In genomic region chr17:6796017-6796886, GRCh38 we compare ENCODE assay signal across 30 cellular contexts. TPM values are rescaled to one million over a fixed set of nuclear protein-coding genes. Genes with fewer than 3 reads are reported as not detected.
DNase-seq lines count a peak whose midpoint lies in the region; ATAC-seq, FAIRE-seq and TF ChIP-seq lines count a peak whose summit lies in the region.
"Had no signal": no experiment of that assay in that cellular context is flagged by ENCODE, and none has a peak within 500 bp of the region (broad histone marks: within the 10 kb centered on the region; RNA-seq: fewer than 3 reads in every experiment).

No MANE protein-coding gene starts in this region.

- DNase-seq in Caco-2: peak; percentile 51 to 72
- DNase-seq in NB4 (ENCODE audit: low read depth): peak; percentile 48
- no peak for DNase-seq in H1 (ENCODE audit: low read depth in 1 of 2, low spot score in 2 of 2)
- DNase-seq in HepG2 (ENCODE audit: low spot score): peak; percentile 86
- DNase-seq in effector memory CD8-positive, alpha-beta T cell: no peak
- DNase-seq in superior temporal gyrus (ENCODE audit: extremely low spot score): no peak
- DNase-seq in stimulated activated naive CD8-positive, alpha-beta T cell treated with anti-CD3 and anti-CD28 coated beads, Interleukin-15, Interleukin-2, amounts not matched to agents 100 U/mL and 50 U/mL, for 24 hours: no peak
- DNase-seq: activated CD4-positive, alpha-beta T cell treated with anti-CD3 and anti-CD28 coated beads for 36 hours; activated CD8-positive, alpha-beta memory T cell treated with anti-CD3 and anti-CD28 coated beads for 24 hours; activated naive CD4-positive, alpha-beta T cell; activated T-cell treated with anti-CD3 and anti-CD28 coated beads, Interleukin-2, amount 50 U/mL, for 4 hours; BE2C; brain microvascular endothelial cell; DMS79; effector memory CD4-positive, alpha-beta T cell; GF-D8; naive B cell; NCI-H1417 treated with DMSO at 0.1 percent for 48 hours; NCI-H2107; NCI-H510A; occipital lobe; SJCRH30; stimulated activated CD4-positive, alpha-beta T cell treated with anti-CD3 and anti-CD28 coated beads, Interleukin-2, amount 100 ng/mL, for 48 hours had no signal

- H3K27ac Mint-ChIP-seq in Caco-2 (ENCODE audit: unreplicated experiment): peak overlapping the region; percentile 78
- no peak overlapping the region for H3K27ac Mint-ChIP-seq in effector memory CD8-positive, alpha-beta T cell
- H3K27ac Mint-ChIP-seq: activated CD4-positive, alpha-beta T cell treated with anti-CD3 and anti-CD28 coated beads for 36 hours; stimulated activated effector memory CD8-positive, alpha-beta T cell treated with anti-CD3 and anti-CD28 coated beads, Interleukin-12 subunit alpha, Interleukin-12 subunit beta, amount 100 ng/mL, for 72 hours had no signal

- TF ChIP-seq EP300 in H1 (IDR thresholded peaks at IDR 0.05; ENCODE audit: borderline replicate concordance in 1 of 2, low read depth in 2 of 2, low read length in 2 of 2) (no peak), HepG2 (IDR thresholded peaks at IDR 0.05; ENCODE audit: low read depth in 2 of 2, low read length in 2 of 2) (peak in 1 of 2 experiments; percentile 82; a peak in 2 of 4 replicates), HepG2 (CRISPR knock-in tag; IDR thresholded peaks at IDR 0.05; ENCODE audit: borderline replicate concordance) (no peak)

- H4K20me1 ChIP-seq in H1 (replicated peaks in 1 of 2; ENCODE audit: control insufficient read depth in 1 of 2, insufficient read depth in 2 of 2, low read length in 2 of 2) (no peaks in the 10 kb centered on the region), HepG2 (ENCODE audit: insufficient read depth, low read length) (no peaks in the 10 kb centered on the region)

- in situ Hi-C loops in HepG2 (cut with HindIII; ENCODE audit: extremely low pct_ligation_motif_present, low pct_unique_long_range_greater_than_20kb): no loop called here

- H3K4me3 ChIP-seq in Caco-2 (ENCODE audit: low read depth, low read length) (no peak overlapping the region), NB4 (ENCODE audit: low read depth, low read length) (no peak overlapping the region), H1 (ENCODE audit: extremely low read depth in 1 of 4, insufficient read depth in 2 of 4, low read depth in 3 of 4, low read length in 4 of 4) (no peak overlapping the region), HepG2 (replicated peaks in 1 of 3; ENCODE audit: insufficient read depth in 1 of 3, low read depth in 2 of 3, low read length in 3 of 3) (peak overlapping the region; percentile 3 to 52 (median 42); a peak in 3 of 6 replicates)
- H3K4me3 ChIP-seq: SJCRH30, suprapubic skin had no signal

- H3K56ac ChIP-seq in H1 (replicated peaks; ENCODE audit: insufficient read length, low read depth, low read length): no peak overlapping the region

- H3K4ac ChIP-seq in H1 (replicated peaks; ENCODE audit: insufficient read length, low read depth, low read length): no peak overlapping the region

- H2BK120ac ChIP-seq in H1 (replicated peaks; ENCODE audit: low read depth, low read length): no peak overlapping the region

- H3K27me3 ChIP-seq in Caco-2 (replicated peaks; ENCODE audit: control insufficient read depth, insufficient read depth, low read length) (no peaks in the 10 kb centered on the region), H1 (replicated peaks in 1 of 4; ENCODE audit: control insufficient read depth in 3 of 4, extremely low read depth in 1 of 4, insufficient read depth in 3 of 4, low read length in 3 of 4) (peaks cover 0 to 9% (median 2%) of the 10 kb centered on the region in 4 experiments; a peak in 2 of 7 replicates), HepG2 (ENCODE audit: control insufficient read depth in 1 of 2, insufficient read depth in 2 of 2, low read length in 2 of 2) (no peaks in the 10 kb centered on the region)
- H3K27me3 ChIP-seq: BE2C, brain microvascular endothelial cell had no signal

- H3K9me3 Mint-ChIP-seq in Caco-2 (ENCODE audit: unreplicated experiment): no peaks in the 10 kb centered on the region
- no peaks in the 10 kb centered on the region for H3K9me3 Mint-ChIP-seq in effector memory CD8-positive, alpha-beta T cell
- H3K9me3 Mint-ChIP-seq: activated T-cell treated with anti-CD3 and anti-CD28 coated beads, Interleukin-2, amount 50 U/mL, for 4 hours; naive B cell; stimulated activated effector memory CD8-positive, alpha-beta T cell treated with anti-CD3 and anti-CD28 coated beads, Interleukin-12 subunit alpha, Interleukin-12 subunit beta, amount 100 ng/mL, for 72 hours had no signal

- H2BK5ac ChIP-seq in H1 (ENCODE audit: low read depth, low read length): no peak overlapping the region

- H3K9ac ChIP-seq in H1 (replicated peaks in 1 of 4; ENCODE audit: extremely low read depth in 1 of 4, low read depth in 3 of 4, low read length in 3 of 4) (no peak overlapping the region), HepG2 (ENCODE audit: insufficient read depth, low read depth, low read length) (peak overlapping the region; percentile 52)

- H3K4me1 ChIP-seq in Caco-2 (peaks cover 30% of the 10 kb centered on the region), H1 (replicated peaks in 1 of 4; ENCODE audit: control insufficient read depth in 3 of 4, insufficient read depth in 4 of 4, low read length in 3 of 4) (peaks cover 5 to 16% (median 6%) of the 10 kb centered on the region in 4 experiments), HepG2 (ENCODE audit: insufficient read depth, low read length) (peaks cover 54% of the 10 kb centered on the region)
- H3K4me1 ChIP-seq: BE2C, SJCRH30, suprapubic skin had no signal

- TF ChIP-seq POLR2A in NB4 (IDR thresholded peaks at IDR 0.05; ENCODE audit: extremely low read depth, insufficient read length) (no peak), H1 (IDR thresholded peaks at IDR 0.05; ENCODE audit: control extremely low read depth in 1 of 2, low read depth in 2 of 2, low read length in 2 of 2) (no peak), HepG2 (IDR thresholded peaks at IDR 0.05; ENCODE audit: insufficient read depth in 1 of 2, low read depth in 2 of 2, low read length in 2 of 2) (no peak)

- H3K27me3 Mint-ChIP-seq in Caco-2 (ENCODE audit: insufficient read depth, unreplicated experiment): no peaks in the 10 kb centered on the region
- peaks cover 13 to 64% of the 10 kb centered on the region in 2 donors for H3K27me3 Mint-ChIP-seq in effector memory CD8-positive, alpha-beta T cell

- FAIRE-seq in H1 (lab: Jason Lieb, UNC): no peak
- FAIRE-seq in HepG2 (lab: Jason Lieb, UNC): peak; percentile 85
- FAIRE-seq: H54, urothelium cell line had no signal

- TF ChIP-seq CTCF in Caco-2 (IDR thresholded peaks at IDR 0.05; ENCODE audit: insufficient read depth in 1 of 2, low read depth in 1 of 2, low read length in 1 of 2, severe bottlenecking in 1 of 2, unreplicated experiment in 1 of 2): no peak
- no peak for TF ChIP-seq CTCF in NB4 (IDR thresholded peaks at IDR 0.05; ENCODE audit: low read depth, low read length)
- TF ChIP-seq CTCF in H1 (IDR thresholded peaks at IDR 0.05; ENCODE audit: control extremely low read depth in 1 of 3, insufficient read depth in 1 of 3, low read depth in 1 of 3, low read length in 3 of 3): no peak
- TF ChIP-seq CTCF in HepG2 (CRISPR knock-in tag; IDR thresholded peaks at IDR 0.05): no peak; the same call in 1 of the 2 replicates

- no peaks in the 10 kb centered on the region for H3K36me3 Mint-ChIP-seq in Caco-2 (ENCODE audit: insufficient read depth, unreplicated experiment)
- H3K36me3 Mint-ChIP-seq in effector memory CD8-positive, alpha-beta T cell (ENCODE audit: insufficient read depth): no peaks in the 10 kb centered on the region
- H3K36me3 Mint-ChIP-seq: naive B cell; stimulated activated effector memory CD8-positive, alpha-beta T cell treated with anti-CD3 and anti-CD28 coated beads, Interleukin-12 subunit alpha, Interleukin-12 subunit beta, amount 100 ng/mL, for 72 hours had no signal

- no peak overlapping the region for H3K18ac ChIP-seq in H1 (ENCODE audit: extremely low read depth, low read length)

- no peak overlapping the region for H4K8ac ChIP-seq in H1 (ENCODE audit: extremely low read depth, insufficient read depth, low read length)

- H3K4me2 ChIP-seq in H1 (ENCODE audit: insufficient read depth in 1 of 2, low read depth in 2 of 2, low read length in 2 of 2): no peak overlapping the region
- peak overlapping the region; percentile 81 for H3K4me2 ChIP-seq in HepG2 (ENCODE audit: low read depth, low read length)

- no peak overlapping the region for H2BK12ac ChIP-seq in H1 (ENCODE audit: low read depth, low read length)

- peaks cover 7% of the 10 kb centered on the region for H3K4me1 Mint-ChIP-seq in Caco-2 (ENCODE audit: low read depth, unreplicated experiment)
- H3K4me1 Mint-ChIP-seq in effector memory CD8-positive, alpha-beta T cell (ENCODE audit: low read depth in 2 of 2): peaks cover 4 to 5% of the 10 kb centered on the region in 2 donors
- H3K4me1 Mint-ChIP-seq: naive B cell had no signal

- peak overlapping the region; percentile 46 for H3K4me3 Mint-ChIP-seq in Caco-2 (ENCODE audit: unreplicated experiment)
- H3K4me3 Mint-ChIP-seq in effector memory CD8-positive, alpha-beta T cell: no peak overlapping the region
- H3K4me3 Mint-ChIP-seq: activated CD4-positive, alpha-beta T cell treated with anti-CD3 and anti-CD28 coated beads for 36 hours; activated T-cell treated with anti-CD3 and anti-CD28 coated beads, Interleukin-2, amount 50 U/mL, for 4 hours; naive B cell; stimulated activated effector memory CD8-positive, alpha-beta T cell treated with anti-CD3 and anti-CD28 coated beads, Interleukin-12 subunit alpha, Interleukin-12 subunit beta, amount 100 ng/mL, for 72 hours had no signal

- H3K27ac ChIP-seq in H1 (ENCODE audit: low read depth, low read length) (no peak overlapping the region), HepG2 (ENCODE audit: extremely low read length, insufficient read depth, low read length) (peak overlapping the region; percentile 78)
- H3K27ac ChIP-seq: brain microvascular endothelial cell, SJCRH30, suprapubic skin had no signal

- H3K79me1 ChIP-seq in H1 (ENCODE audit: low read depth, low read length): no peaks in the 10 kb centered on the region; the same call in 1 of the 2 replicates

- no peak overlapping the region for H3K14ac ChIP-seq in H1 (ENCODE audit: insufficient read length)

- no peaks in the 10 kb centered on the region; the same call in 1 of the 2 replicates for H3K23me2 ChIP-seq in H1 (ENCODE audit: low read depth, low read length)

- H3K36me3 ChIP-seq in Caco-2 (ENCODE audit: control insufficient read depth, insufficient read depth, low read length): no peaks in the 10 kb centered on the region
- H3K36me3 ChIP-seq in H1 (ENCODE audit: control insufficient read depth in 2 of 4, insufficient read depth in 4 of 4, low read length in 3 of 4): no peaks in the 10 kb centered on the region
- H3K36me3 ChIP-seq in HepG2 (replicated peaks in 1 of 2; ENCODE audit: control insufficient read depth in 1 of 2, insufficient read depth in 2 of 2, low read length in 2 of 2): no peaks in the 10 kb centered on the region
- H3K36me3 ChIP-seq: BE2C, brain microvascular endothelial cell, SJCRH30, suprapubic skin had no signal

- 79% methylated on average over 10 of the region's 10 CpGs; no CpG with 5 or more reads in 1 of the 2 experiments for WGBS in H1 (ENCODE audit: extremely low coverage in 1 of 2, insufficient coverage in 1 of 2, insufficient read length in 1 of 2, insufficient replicate concordance in 2 of 2, low coverage in 1 of 2, low lambda C conversion rate in 2 of 2, missing lambda C conversion rate in 1 of 2), 2 experiments
- WGBS in HepG2 (ENCODE audit: low lambda C conversion rate): 2% methylated on average over 10 of the region's 10 CpGs

- TF ChIP-seq RAD21 in H1 (IDR thresholded peaks at IDR 0.05 in 1 of 2, conservative IDR thresholded peaks at IDR 0.05 in 1 of 2; ENCODE audit: low read depth in 2 of 2, low read length in 2 of 2) (no peak; a peak in 1 of 4 replicates), HepG2 (CRISPR knock-in tag; IDR thresholded peaks at IDR 0.05) (no peak)

- H4K5ac ChIP-seq in H1 (ENCODE audit: insufficient read length, low read depth, low read length): no peak overlapping the region

- ATAC-seq in HepG2 (peak; percentile 73), HG02852 (IDR thresholded peaks at IDR 0.05; ENCODE audit: unreplicated experiment) (no peak)
- ATAC-seq in effector memory CD8-positive, alpha-beta T cell (replicated peaks): no peak
- ATAC-seq in stimulated activated naive CD8-positive, alpha-beta T cell treated with anti-CD3 and anti-CD28 coated beads, Interleukin-15, Interleukin-2, amounts not matched to agents 100 U/mL and 50 U/mL, for 24 hours: no peak
- ATAC-seq: activated CD4-positive, alpha-beta T cell treated with anti-CD3 and anti-CD28 coated beads for 36 hours; activated T-cell treated with anti-CD3 and anti-CD28 coated beads, Interleukin-2, amount 50 U/mL, for 4 hours had no signal

- H2AK5ac ChIP-seq in H1 (ENCODE audit: low read depth, low read length): no peak overlapping the region

- H2AFZ ChIP-seq in H1 (ENCODE audit: low read length) (no peak overlapping the region), HepG2 (ENCODE audit: low read length) (no peak overlapping the region)

- no peak overlapping the region for H3K23ac ChIP-seq in H1 (ENCODE audit: insufficient read length)

- no peak overlapping the region for H2BK20ac ChIP-seq in H1 (ENCODE audit: low read length)

- H4K91ac ChIP-seq in H1 (replicated peaks; ENCODE audit: insufficient read length, low read length): no peak overlapping the region

- CTCF ChIA-PET in Caco-2 (lab: Charles Lee) (interaction anchor here (0.8 to 0.9 kb wide), 2 partner anchors 9 to 219 kb away, joined by 3 to 5 read pairs; no protein-coding TSS in a partner anchor), H1 (lab: Charles Lee; ENCODE audit: partially characterized antibody) (interaction anchor here (2.7 kb wide), 1 partner anchor 95 kb away, joined by 8 read pairs; no protein-coding TSS in a partner anchor), HepG2 (lab: Yijun Ruan, JAX; ENCODE audit: low intra/inter-chr PET ratio, low total read pairs) (no interaction called here)

- no peak overlapping the region for H2BK15ac ChIP-seq in H1 (ENCODE audit: low read length)

- H3K79me2 ChIP-seq in H1 (ENCODE audit: control insufficient read depth in 1 of 2, insufficient read depth in 2 of 2, low read length in 2 of 2): no peaks in the 10 kb centered on the region
- no peaks in the 10 kb centered on the region for H3K79me2 ChIP-seq in HepG2 (ENCODE audit: insufficient read depth, low read length)

- intact Hi-C loops in Caco-2 (cut with micrococcal nuclease; ENCODE audit: unreplicated experiment) (no loop called here), HepG2 (cut with micrococcal nuclease; ENCODE audit: unreplicated experiment) (loop anchor here (10.0 kb wide), 1 partner anchor 81 kb away; the partner anchor contains the start of gene SLC13A5)

- TSS peak; percentile 79 for BruUV-seq in Caco-2 (replicated peaks; lab: Mats Ljungman, UMichigan)
- no TSS peak for BruUV-seq in HepG2 (replicated peaks; lab: Mats Ljungman, UMichigan)

- H3K9me3 ChIP-seq in Caco-2: no peaks in the 10 kb centered on the region
- H3K9me3 ChIP-seq in H1 (ENCODE audit: insufficient read depth in 2 of 2, low read depth in 1 of 2, low read length in 1 of 2): no peaks in the 10 kb centered on the region
- H3K9me3 ChIP-seq in HepG2 (ENCODE audit: low read length): no peaks in the 10 kb centered on the region
- H3K9me3 ChIP-seq: BE2C, SJCRH30, suprapubic skin had no signal

- POLR2A ChIA-PET in Caco-2 (lab: Charles Lee): interaction anchor here (0.6 to 1.1 kb wide), 2 partner anchors 9 to 96 kb away, joined by 3 to 4 read pairs; no protein-coding TSS in a partner anchor
- POLR2A ChIA-PET in H1 (lab: Charles Lee; ENCODE audit: partially characterized antibody): no interaction called here
- POLR2A ChIA-PET in HepG2 (lab: Yijun Ruan, JAX): interaction anchor here (0.5 to 2.4 kb wide), 11 partner anchors 9 to 1835 kb away, joined by 3 to 22 read pairs (median 4); partner anchors contain the start of genes MYH10 and SLC13A5

RNA-seq across cellular contexts. Expression of gene FBXO39, which starts 20.2 kb away (rescaled TPM):
- not detected in 2 replicates for total RNA-seq in Caco-2 (2022)
- 0.22 TPM in 1 of 2 replicates, not detected in the other for total RNA-seq in H1 (2021; fragmentation: NEBNext Ultra II Directional; extraction: Animal tissue kit (Norgen Biotek cat#: 25700))
- polyA plus RNA-seq in H1 (2011; rRNA removed): 0.12 and 0.17 TPM in 2 replicates
- 0.08 TPM for polyA plus RNA-seq in H1 (2011; cell fraction: cytosol; rRNA removed)
- polyA plus RNA-seq in H1 (2011; cell fraction: nucleus; rRNA removed): 0.41 TPM
- 0.24 TPM in 1 of 4 replicates, not detected in the others for polyA plus RNA-seq in H1 (2012, experiment 1 of 2)
- polyA plus RNA-seq in H1 (2012, experiment 2 of 2): not detected
- 0.06 TPM for polyA plus RNA-seq in H1 (2013, experiment 1 of 2)
- 0.04 TPM for polyA plus RNA-seq in H1 (2013, experiment 2 of 2)
- polyA minus RNA-seq in H1 (2011; rRNA and poly(A)+ RNA removed): 0.73 and 1.4 TPM in 2 replicates
- polyA minus RNA-seq in H1 (2011; cell fraction: cytosol; rRNA and poly(A)+ RNA removed): not detected
- polyA minus RNA-seq in H1 (2011; cell fraction: nucleus; rRNA and poly(A)+ RNA removed): 1.6 TPM
- total RNA-seq in HepG2 (2016; rRNA removed; fragmentation: Illumina TruSeq; extraction: Trizol): not detected in 2 replicates
- not detected in 2 replicates for total RNA-seq in HepG2 (2016; cell fraction: cytosol; rRNA removed; fragmentation: Illumina TruSeq; extraction: Trizol; ENCODE audit: low read depth)
- not detected in 2 replicates for total RNA-seq in HepG2 (2016; cell fraction: insoluble cytoplasmic fraction; rRNA removed; fragmentation: Illumina TruSeq; extraction: Trizol)
- not detected in 2 replicates for total RNA-seq in HepG2 (2016; cell fraction: membrane; rRNA removed; fragmentation: Illumina TruSeq; extraction: Trizol)
- total RNA-seq in HepG2 (2016; cell fraction: nucleus; rRNA removed; fragmentation: Illumina TruSeq; extraction: Trizol): not detected in 2 replicates
- polyA plus RNA-seq in HepG2 (2011; rRNA removed): 0.09 and 0.17 TPM in 2 replicates
- polyA plus RNA-seq in HepG2 (2011; cell fraction: cytosol; rRNA removed): 0.12 TPM in 1 of 2 replicates, not detected in the other
- polyA plus RNA-seq in HepG2 (2011; cell fraction: nucleus; rRNA removed): 0.11 and 0.43 TPM in 2 replicates
- 0.08 and 0.21 TPM in 2 replicates for polyA plus RNA-seq in HepG2 (2012)
- not detected in 2 replicates for polyA plus RNA-seq in HepG2 (2016; cell fraction: cytosol; fragmentation: Illumina TruSeq; extraction: Trizol; ENCODE audit: low read depth)
- polyA plus RNA-seq in HepG2 (2016; cell fraction: insoluble cytoplasmic fraction; fragmentation: Illumina TruSeq; extraction: Trizol; ENCODE audit: low read depth): not detected in 2 replicates
- polyA plus RNA-seq in HepG2 (2016; cell fraction: membrane; fragmentation: Illumina TruSeq; extraction: Trizol; ENCODE audit: low read depth): not detected in 2 replicates
- polyA plus RNA-seq in HepG2 (2016; cell fraction: nucleus; fragmentation: Illumina TruSeq; extraction: Trizol; ENCODE audit: insufficient read depth, low read depth): not detected in 2 replicates
- 0.28 TPM in 1 of 2 replicates, not detected in the other for polyA minus RNA-seq in HepG2 (2011; rRNA and poly(A)+ RNA removed; ENCODE audit: low replicate concordance)
- polyA minus RNA-seq in HepG2 (2011; cell fraction: cytosol; rRNA and poly(A)+ RNA removed): not detected in 2 replicates
- 0.52 and 0.99 TPM in 2 replicates for polyA minus RNA-seq in HepG2 (2011; cell fraction: nucleus; rRNA and poly(A)+ RNA removed)
- total RNA-seq: A673; activated T-cell treated with anti-CD3 and anti-CD28 coated beads, Interleukin-2, amount 50 U/mL, for 4 hours; occipital lobe; SJCRH30 had no signal

RNA-seq across cellular contexts. Expression of gene TEKT1, which starts 35.3 kb away (rescaled TPM):
- total RNA-seq in Caco-2 (2022) (not detected in 2 replicates), HepG2 (2016; rRNA removed; fragmentation: Illumina TruSeq; extraction: Trizol) (not detected in 2 replicates)
- not detected in 2 replicates for total RNA-seq in H1 (2021; fragmentation: NEBNext Ultra II Directional; extraction: Animal tissue kit (Norgen Biotek cat#: 25700))
- polyA plus RNA-seq in H1 (2011; rRNA removed) (not detected in 2 replicates), HepG2 (2011; rRNA removed) (not detected in 2 replicates)
- polyA plus RNA-seq in H1 (2011; cell fraction: cytosol; rRNA removed): not detected
- polyA plus RNA-seq in H1 (2011; cell fraction: nucleus; rRNA removed): not detected
- not detected in 4 replicates for polyA plus RNA-seq in H1 (2012, experiment 1 of 2)
- not detected for polyA plus RNA-seq in H1 (2012, experiment 2 of 2)
- not detected for polyA plus RNA-seq in H1 (2013, experiment 1 of 2)
- not detected for polyA plus RNA-seq in H1 (2013, experiment 2 of 2)
- not detected in 2 replicates for polyA minus RNA-seq in H1 (2011; rRNA and poly(A)+ RNA removed)
- polyA minus RNA-seq in H1 (2011; cell fraction: cytosol; rRNA and poly(A)+ RNA removed): not detected
- polyA minus RNA-seq in H1 (2011; cell fraction: nucleus; rRNA and poly(A)+ RNA removed): not detected
- not detected in 2 replicates for total RNA-seq in HepG2 (2016; cell fraction: cytosol; rRNA removed; fragmentation: Illumina TruSeq; extraction: Trizol; ENCODE audit: low read depth)
- total RNA-seq in HepG2 (2016; cell fraction: insoluble cytoplasmic fraction; rRNA removed; fragmentation: Illumina TruSeq; extraction: Trizol): not detected in 2 replicates
- not detected in 2 replicates for total RNA-seq in HepG2 (2016; cell fraction: membrane; rRNA removed; fragmentation: Illumina TruSeq; extraction: Trizol)
- not detected in 2 replicates for total RNA-seq in HepG2 (2016; cell fraction: nucleus; rRNA removed; fragmentation: Illumina TruSeq; extraction: Trizol)
- not detected in 2 replicates for polyA plus RNA-seq in HepG2 (2011; cell fraction: cytosol; rRNA removed)
- polyA plus RNA-seq in HepG2 (2011; cell fraction: nucleus; rRNA removed): not detected in 2 replicates
- 0.09 TPM in 1 of 2 replicates, not detected in the other for polyA plus RNA-seq in HepG2 (2012)
- not detected in 2 replicates for polyA plus RNA-seq in HepG2 (2016; cell fraction: cytosol; fragmentation: Illumina TruSeq; extraction: Trizol; ENCODE audit: low read depth)
- not detected in 2 replicates for polyA plus RNA-seq in HepG2 (2016; cell fraction: insoluble cytoplasmic fraction; fragmentation: Illumina TruSeq; extraction: Trizol; ENCODE audit: low read depth)
- polyA plus RNA-seq in HepG2 (2016; cell fraction: membrane; fragmentation: Illumina TruSeq; extraction: Trizol; ENCODE audit: low read depth): not detected in 2 replicates
- polyA plus RNA-seq in HepG2 (2016; cell fraction: nucleus; fragmentation: Illumina TruSeq; extraction: Trizol; ENCODE audit: insufficient read depth, low read depth): not detected in 2 replicates
- polyA minus RNA-seq in HepG2 (2011; rRNA and poly(A)+ RNA removed; ENCODE audit: low replicate concordance): not detected in 2 replicates
- polyA minus RNA-seq in HepG2 (2011; cell fraction: cytosol; rRNA and poly(A)+ RNA removed): not detected in 2 replicates
- polyA minus RNA-seq in HepG2 (2011; cell fraction: nucleus; rRNA and poly(A)+ RNA removed): not detected in 2 replicates
- total RNA-seq: A673; activated CD4-positive, alpha-beta T cell treated with anti-CD3 and anti-CD28 coated beads for 36 hours; activated T-cell treated with anti-CD3 and anti-CD28 coated beads, Interleukin-2, amount 50 U/mL, for 4 hours; SJCRH30; suprapubic skin had no signal
- polyA plus RNA-seq: adipose tissue had no signal

RNA-seq across cellular contexts. Expression of gene XAF1, which starts 40.4 kb away (rescaled TPM):
- total RNA-seq in Caco-2 (2022) (0.25 TPM in 1 of 2 replicates, not detected in the other), HepG2 (2016; rRNA removed; fragmentation: Illumina TruSeq; extraction: Trizol) (1.7 and 2.4 TPM in 2 replicates)
- total RNA-seq in H1 (2021; fragmentation: NEBNext Ultra II Directional; extraction: Animal tissue kit (Norgen Biotek cat#: 25700)): not detected in 2 replicates
- polyA plus RNA-seq in H1 (2011; rRNA removed) (not detected in 2 replicates), HepG2 (2011; rRNA removed) (1.2 and 1.6 TPM in 2 replicates)
- polyA plus RNA-seq in H1 (2011; cell fraction: cytosol; rRNA removed): not detected
- polyA plus RNA-seq in H1 (2011; cell fraction: nucleus; rRNA removed): not detected
- not detected in 4 replicates for polyA plus RNA-seq in H1 (2012, experiment 1 of 2)
- polyA plus RNA-seq in H1 (2012, experiment 2 of 2): not detected
- 0.08 TPM for polyA plus RNA-seq in H1 (2013, experiment 1 of 2)
- 0.06 TPM for polyA plus RNA-seq in H1 (2013, experiment 2 of 2)
- 0.10 TPM in 1 of 2 replicates, not detected in the other for polyA minus RNA-seq in H1 (2011; rRNA and poly(A)+ RNA removed)
- polyA minus RNA-seq in H1 (2011; cell fraction: cytosol; rRNA and poly(A)+ RNA removed): not detected
- not detected for polyA minus RNA-seq in H1 (2011; cell fraction: nucleus; rRNA and poly(A)+ RNA removed)
- total RNA-seq in HepG2 (2016; cell fraction: cytosol; rRNA removed; fragmentation: Illumina TruSeq; extraction: Trizol; ENCODE audit: low read depth): 0.81 and 0.97 TPM in 2 replicates
- total RNA-seq in HepG2 (2016; cell fraction: insoluble cytoplasmic fraction; rRNA removed; fragmentation: Illumina TruSeq; extraction: Trizol): 1.7 and 2.1 TPM in 2 replicates
- total RNA-seq in HepG2 (2016; cell fraction: membrane; rRNA removed; fragmentation: Illumina TruSeq; extraction: Trizol): 1.1 and 1.3 TPM in 2 replicates
- total RNA-seq in HepG2 (2016; cell fraction: nucleus; rRNA removed; fragmentation: Illumina TruSeq; extraction: Trizol): 2.1 and 3.7 TPM in 2 replicates
- polyA plus RNA-seq in HepG2 (2011; cell fraction: cytosol; rRNA removed): 0.74 and 2.0 TPM in 2 replicates
- 4.3 and 11.1 TPM in 2 replicates for polyA plus RNA-seq in HepG2 (2011; cell fraction: nucleus; rRNA removed)
- polyA plus RNA-seq in HepG2 (2012): 3.1 and 3.3 TPM in 2 replicates
- 0.15 and 0.25 TPM in 2 replicates for polyA plus RNA-seq in HepG2 (2016; cell fraction: cytosol; fragmentation: Illumina TruSeq; extraction: Trizol; ENCODE audit: low read depth)
- 2.3 and 3.4 TPM in 2 replicates for polyA plus RNA-seq in HepG2 (2016; cell fraction: insoluble cytoplasmic fraction; fragmentation: Illumina TruSeq; extraction: Trizol; ENCODE audit: low read depth)
- polyA plus RNA-seq in HepG2 (2016; cell fraction: membrane; fragmentation: Illumina TruSeq; extraction: Trizol; ENCODE audit: low read depth): 0.66 and 0.71 TPM in 2 replicates
- 6.3 and 9.1 TPM in 2 replicates for polyA plus RNA-seq in HepG2 (2016; cell fraction: nucleus; fragmentation: Illumina TruSeq; extraction: Trizol; ENCODE audit: insufficient read depth, low read depth)
- 2.2 TPM in 1 of 2 replicates, not detected in the other for polyA minus RNA-seq in HepG2 (2011; rRNA and poly(A)+ RNA removed; ENCODE audit: low replicate concordance)
- 0.79 and 2.2 TPM in 2 replicates for polyA minus RNA-seq in HepG2 (2011; cell fraction: cytosol; rRNA and poly(A)+ RNA removed)
- 6.2 and 14.3 TPM in 2 replicates for polyA minus RNA-seq in HepG2 (2011; cell fraction: nucleus; rRNA and poly(A)+ RNA removed)
- total RNA-seq: A673 had no signal

Comparison
In these comparisons a context has a peak if more than half of its experiments do, and no peak if none do; other contexts are left out.
1. DNase-seq: peak in Caco-2 (2 of 2), NB4 (single experiment) and HepG2 (single experiment); none in H1 (0 of 2), effector memory CD8-positive, alpha-beta T cell (0 of 3), superior temporal gyrus (single experiment) and stimulated activated naive CD8-positive, alpha-beta T cell treated with anti-CD3 and anti-CD28 coated beads, Interleukin-15, Interleukin-2, amounts not matched to agents 100 U/mL and 50 U/mL, for 24 hours (single experiment).
2. H3K4me3 ChIP-seq: peak in HepG2 (3 of 3); none in Caco-2 (single experiment), NB4 (single experiment) and H1 (0 of 4).